Comparison of ENCODE assay signal across 10 cellular contexts in genomic region chrX:7133036-7133412, GRCh38. TPM values are rescaled to one million over a fixed set of nuclear protein-coding genes. Genes with fewer than 3 reads are reported as not detected.
A peak's percentile ranks its signal among the peaks of the same experiment; 100 is the strongest.
DNase-seq lines count a peak whose midpoint lies in the region; ATAC-seq lines count a peak whose summit lies in the region.
"Had no signal": no experiment of that assay in that cellular context is flagged by ENCODE, and none has a peak within 500 bp of the region (broad histone marks: within the 10 kb centered on the region; RNA-seq: fewer than 3 reads in every experiment).

No MANE protein-coding gene starts in this region.

- intact Hi-C loops in activated CD4-positive, alpha-beta memory T cell treated with anti-CD3 and anti-CD28 coated beads for 36 hours (cut with micrococcal nuclease): no loop called here
- intact Hi-C loops in left ventricle myocardium superior (cut with micrococcal nuclease): no loop called here

- H3K9ac ChIP-seq in subcutaneous abdominal adipose tissue (ENCODE audit: low read length in 5 of 5): peak overlapping the region in 1 of 5 donors; percentile 8
- H3K9ac ChIP-seq: KMS-11 had no signal

- peak overlapping the region in 1 of 5 donors; percentile 6 for H3K4me3 ChIP-seq in subcutaneous abdominal adipose tissue (ENCODE audit: low read depth in 1 of 5, low read length in 5 of 5)

- H3K27me3 Mint-ChIP-seq in activated CD4-positive, alpha-beta memory T cell treated with anti-CD3 and anti-CD28 coated beads, Interleukin-2, amount 10 ng/mL, durations not matched to agents 7 days and 5 days: no peaks in the 10 kb centered on the region
- H3K27me3 Mint-ChIP-seq in activated CD4-positive, alpha-beta memory T cell treated with anti-CD3 and anti-CD28 coated beads for 36 hours: no peaks in the 10 kb centered on the region
- H3K27me3 Mint-ChIP-seq: activated naive CD8-positive, alpha-beta T cell had no signal

- no peak for DNase-seq in activated CD4-positive, alpha-beta memory T cell treated with anti-CD3 and anti-CD28 coated beads, Interleukin-2, amount 10 ng/mL, durations not matched to agents 7 days and 5 days
- no peak for DNase-seq in activated CD4-positive, alpha-beta memory T cell treated with anti-CD3 and anti-CD28 coated beads for 36 hours
- peak; percentile 55 for DNase-seq in RPMI7951 (ENCODE audit: low read depth)
- DNase-seq in left ventricle myocardium superior: peak; percentile 33
- no peak for DNase-seq in stimulated activated CD8-positive, alpha-beta memory T cell treated with anti-CD3 and anti-CD28 coated beads, Interleukin-4, amount 100 ng/mL, for 48 hours
- no peak for DNase-seq in NCI-H774 (lab: John Stamatoyannopoulos, UW)
- no peak for DNase-seq in activated T-cell treated with anti-CD3 and anti-CD28 coated beads, Interleukin-2, amount 50 U/mL, for 48 hours

- no peaks in the 10 kb centered on the region for H3K27me3 ChIP-seq in subcutaneous abdominal adipose tissue (ENCODE audit: control insufficient read depth in 5 of 5, insufficient read depth in 4 of 5, low read length in 5 of 5)

- peaks cover 14% of the 10 kb centered on the region for H3K4me1 Mint-ChIP-seq in activated CD4-positive, alpha-beta memory T cell treated with anti-CD3 and anti-CD28 coated beads, Interleukin-2, amount 10 ng/mL, durations not matched to agents 7 days and 5 days
- H3K4me1 Mint-ChIP-seq in activated CD4-positive, alpha-beta memory T cell treated with anti-CD3 and anti-CD28 coated beads for 36 hours (ENCODE audit: low read depth): peaks cover 22% of the 10 kb centered on the region

- ATAC-seq in left ventricle myocardium superior: peak; percentile 33

- H3K27ac Mint-ChIP-seq in activated CD4-positive, alpha-beta memory T cell treated with anti-CD3 and anti-CD28 coated beads, Interleukin-2, amount 10 ng/mL, durations not matched to agents 7 days and 5 days: peak overlapping the region; percentile 40
- H3K27ac Mint-ChIP-seq in activated CD4-positive, alpha-beta memory T cell treated with anti-CD3 and anti-CD28 coated beads for 36 hours: no peak overlapping the region
- H3K27ac Mint-ChIP-seq: activated naive CD8-positive, alpha-beta T cell had no signal

- CTCF ChIA-PET in activated CD4-positive, alpha-beta memory T cell treated with anti-CD3 and anti-CD28 coated beads, Interleukin-2, amount 10 ng/mL, durations not matched to agents 7 days and 5 days (lab: Charles Lee): no interaction called here
- CTCF ChIA-PET in activated CD4-positive, alpha-beta memory T cell treated with anti-CD3 and anti-CD28 coated beads for 36 hours (lab: Charles Lee): interaction anchor here (0.9 to 1.3 kb wide), 2 partner anchors 18 to 38 kb away, joined by 3 to 4 read pairs; no protein-coding TSS in a partner anchor

- peak overlapping the region; percentile 57 for H3K27ac ChIP-seq in subcutaneous abdominal adipose tissue (ENCODE audit: low read depth, low read length)
- H3K27ac ChIP-seq: KMS-11 had no signal

- H3K9me3 Mint-ChIP-seq in activated CD4-positive, alpha-beta memory T cell treated with anti-CD3 and anti-CD28 coated beads, Interleukin-2, amount 10 ng/mL, durations not matched to agents 7 days and 5 days: no peaks in the 10 kb centered on the region
- H3K9me3 Mint-ChIP-seq in activated CD4-positive, alpha-beta memory T cell treated with anti-CD3 and anti-CD28 coated beads for 36 hours: no peaks in the 10 kb centered on the region

- H3K36me3 ChIP-seq in subcutaneous abdominal adipose tissue (ENCODE audit: control insufficient read depth in 5 of 5, insufficient read depth in 5 of 5, low read length in 5 of 5): no peaks in the 10 kb centered on the region

- H3K4me3 Mint-ChIP-seq in activated CD4-positive, alpha-beta memory T cell treated with anti-CD3 and anti-CD28 coated beads, Interleukin-2, amount 10 ng/mL, durations not matched to agents 7 days and 5 days: no peak overlapping the region
- no peak overlapping the region for H3K4me3 Mint-ChIP-seq in activated CD4-positive, alpha-beta memory T cell treated with anti-CD3 and anti-CD28 coated beads for 36 hours
- H3K4me3 Mint-ChIP-seq: activated naive CD8-positive, alpha-beta T cell had no signal

- no peaks in the 10 kb centered on the region for H3K9me3 ChIP-seq in subcutaneous abdominal adipose tissue (ENCODE audit: control insufficient read depth in 5 of 5, low read length in 5 of 5)

- H3K36me3 Mint-ChIP-seq in activated CD4-positive, alpha-beta memory T cell treated with anti-CD3 and anti-CD28 coated beads, Interleukin-2, amount 10 ng/mL, durations not matched to agents 7 days and 5 days (ENCODE audit: low read depth): no peaks in the 10 kb centered on the region
- H3K36me3 Mint-ChIP-seq in activated CD4-positive, alpha-beta memory T cell treated with anti-CD3 and anti-CD28 coated beads for 36 hours: peaks cover 2% of the 10 kb centered on the region
- H3K36me3 Mint-ChIP-seq: activated naive CD8-positive, alpha-beta T cell had no signal

- POLR2A ChIA-PET in activated CD4-positive, alpha-beta memory T cell treated with anti-CD3 and anti-CD28 coated beads, Interleukin-2, amount 10 ng/mL, durations not matched to agents 7 days and 5 days (lab: Charles Lee): interaction anchor here (3.1 kb wide), 1 partner anchor 14 kb away, joined by 18 read pairs; the partner anchor contains the start of genes PUDP and STS
- POLR2A ChIA-PET in activated CD4-positive, alpha-beta memory T cell treated with anti-CD3 and anti-CD28 coated beads for 36 hours (lab: Charles Lee): no interaction called here

- H3K4me1 ChIP-seq in subcutaneous abdominal adipose tissue (ENCODE audit: control insufficient read depth in 5 of 5, insufficient read depth in 5 of 5, low read length in 5 of 5): peaks cover 4 to 30% (median 19%) of the 10 kb centered on the region in 5 donors

RNA-seq across cellular contexts. Expression of gene STS, which starts 14.5 kb away (rescaled TPM):
- total RNA-seq in activated CD4-positive, alpha-beta memory T cell treated with anti-CD3 and anti-CD28 coated beads, Interleukin-2, amount 10 ng/mL, durations not matched to agents 7 days and 5 days: 1 to 10 TPM; 1.2 to 1.3 TPM
- under 1 TPM; 0.73 to 0.81 TPM for total RNA-seq in activated CD4-positive, alpha-beta memory T cell treated with anti-CD3 and anti-CD28 coated beads for 36 hours
- total RNA-seq in RPMI7951 (2014; rRNA removed; shearing (Covaris generic)): 2.1 and 3.5 TPM in 2 replicates
- 4.7 TPM for total RNA-seq in left ventricle myocardium superior

RNA-seq across cellular contexts. Expression of gene PUDP, which starts 14.9 kb away (rescaled TPM):
- total RNA-seq in activated CD4-positive, alpha-beta memory T cell treated with anti-CD3 and anti-CD28 coated beads, Interleukin-2, amount 10 ng/mL, durations not matched to agents 7 days and 5 days: 10 to 100 TPM; 16.3 to 16.4 TPM
- 10 to 100 TPM; 16.5 to 17.4 TPM for total RNA-seq in activated CD4-positive, alpha-beta memory T cell treated with anti-CD3 and anti-CD28 coated beads for 36 hours
- total RNA-seq in RPMI7951 (2014; rRNA removed; shearing (Covaris generic)): 7.3 and 8.8 TPM in 2 replicates
- total RNA-seq in left ventricle myocardium superior: 21.9 TPM

Comparison
In these comparisons a context has a peak if more than half of its experiments do, and no peak if none do; other contexts are left out.
1. DNase-seq: peak in RPMI7951 (single experiment) and left ventricle myocardium superior (single experiment); none in activated CD4-positive, alpha-beta memory T cell treated with anti-CD3 and anti-CD28 coated beads, Interleukin-2, amount 10 ng/mL, durations not matched to agents 7 days and 5 days (single experiment), activated CD4-positive, alpha-beta memory T cell treated with anti-CD3 and anti-CD28 coated beads for 36 hours (single experiment), stimulated activated CD8-positive, alpha-beta memory T cell treated with anti-CD3 and anti-CD28 coated beads, Interleukin-4, amount 100 ng/mL, for 48 hours (single experiment), NCI-H774 (single experiment) and activated T-cell treated with anti-CD3 and anti-CD28 coated beads, Interleukin-2, amount 50 U/mL, for 48 hours (0 of 2).